8 cellular contexts compared by ENCODE assay signal in genomic region chr4:177554966-177555574, GRCh38.
A peak's percentile ranks its signal among the peaks of the same experiment; 100 is the strongest.
DNase-seq lines count a peak whose midpoint lies in the region; ATAC-seq, FAIRE-seq and TF ChIP-seq lines count a peak whose summit lies in the region.

No MANE protein-coding gene starts in this region.

- peak in 1 of 3 experiments; percentile 7 for TF ChIP-seq CTCF in vagina (IDR thresholded peaks at IDR 0.05)

- H3K27ac ChIP-seq in vagina = no peak overlapping the region

- H3K27me3 ChIP-seq in vagina = no peaks in the 10 kb centered on the region

- DNase-seq in activated naive CD4-positive, alpha-beta T cell treated with anti-CD3 and anti-CD28 coated beads, Interleukin-2, amount 10 ng/mL, durations not matched to agents 7 days and 5 days = peak; percentile 44
- no peak for DNase-seq in activated naive CD4-positive, alpha-beta T cell treated with Interleukin-2 at 50 U/mL for 16 hours
- peak; percentile 31 to 40 for DNase-seq in activated CD4-positive, alpha-beta T cell treated with anti-CD3 and anti-CD28 coated beads, Interleukin-2, amount 50 U/mL, for 48 hours
- no peak for DNase-seq in vagina (ENCODE audit: extremely low spot score in 2 of 2)
- DNase-seq in GM12892 (ENCODE audit: insufficient read length) = no peak

- H3K36me3 ChIP-seq in vagina = no peaks in the 10 kb centered on the region

- H3K4me3 ChIP-seq in vagina = no peak overlapping the region

- H3K4me1 Mint-ChIP-seq in activated naive CD4-positive, alpha-beta T cell treated with anti-CD3 and anti-CD28 coated beads, Interleukin-2, amount 10 ng/mL, durations not matched to agents 7 days and 5 days = no peaks in the 10 kb centered on the region

- no peak overlapping the region for H3K27ac Mint-ChIP-seq in activated naive CD4-positive, alpha-beta T cell treated with anti-CD3 and anti-CD28 coated beads, Interleukin-2, amount 10 ng/mL, durations not matched to agents 7 days and 5 days

- CTCF ChIA-PET in activated naive CD4-positive, alpha-beta T cell treated with anti-CD3 and anti-CD28 coated beads, Interleukin-2, amount 10 ng/mL, durations not matched to agents 7 days and 5 days (lab: Charles Lee) = interaction anchor here (1.2 to 1.3 kb wide), 2 partner anchors 24 to 1753 kb away, joined by 3 read pairs; no protein-coding TSS in a partner anchor

- H3K4me1 ChIP-seq in vagina = no peaks in the 10 kb centered on the region

- TF ChIP-seq POLR2A in vagina (IDR thresholded peaks at IDR 0.05) (no peak), GM12892 (IDR thresholded peaks at IDR 0.05; ENCODE audit: low read depth, low read length) (no peak)

- no peaks in the 10 kb centered on the region for H3K9me3 Mint-ChIP-seq in activated naive CD4-positive, alpha-beta T cell treated with anti-CD3 and anti-CD28 coated beads, Interleukin-2, amount 10 ng/mL, durations not matched to agents 7 days and 5 days

- no peak overlapping the region for H3K4me3 Mint-ChIP-seq in activated naive CD4-positive, alpha-beta T cell treated with anti-CD3 and anti-CD28 coated beads, Interleukin-2, amount 10 ng/mL, durations not matched to agents 7 days and 5 days

- H3K36me3 Mint-ChIP-seq in activated naive CD4-positive, alpha-beta T cell treated with anti-CD3 and anti-CD28 coated beads, Interleukin-2, amount 10 ng/mL, durations not matched to agents 7 days and 5 days = no peaks in the 10 kb centered on the region

- ATAC-seq in HG03432 (IDR thresholded peaks at IDR 0.05; ENCODE audit: unreplicated experiment) = peak; percentile 63
- ATAC-seq in HG02970 (IDR thresholded peaks at IDR 0.05; ENCODE audit: low FRiP score, unreplicated experiment) = no peak

- no peaks in the 10 kb centered on the region for H3K9me3 ChIP-seq in vagina

- intact Hi-C loops in vagina (cut with DNase I) = no loop called here

- peak; percentile 27 for FAIRE-seq in islet of Langerhans (lab: Jason Lieb, UNC)
- no peak for FAIRE-seq in GM12892 (lab: Jason Lieb, UNC)

- H3K27me3 Mint-ChIP-seq in activated naive CD4-positive, alpha-beta T cell treated with anti-CD3 and anti-CD28 coated beads, Interleukin-2, amount 10 ng/mL, durations not matched to agents 7 days and 5 days = no peaks in the 10 kb centered on the region

Comparison
In these comparisons a context has a peak if more than half of its experiments do, and no peak if none do; other contexts are left out.
1. DNase-seq: peak in activated naive CD4-positive, alpha-beta T cell treated with anti-CD3 and anti-CD28 coated beads, Interleukin-2, amount 10 ng/mL, durations not matched to agents 7 days and 5 days (single experiment) and activated CD4-positive, alpha-beta T cell treated with anti-CD3 and anti-CD28 coated beads, Interleukin-2, amount 50 U/mL, for 48 hours (2 of 2); none in activated naive CD4-positive, alpha-beta T cell treated with Interleukin-2 at 50 U/mL for 16 hours (single experiment), vagina (0 of 2) and GM12892 (single experiment).